8 cellular contexts compared by ENCODE assay signal in the genomic region with DNA sequence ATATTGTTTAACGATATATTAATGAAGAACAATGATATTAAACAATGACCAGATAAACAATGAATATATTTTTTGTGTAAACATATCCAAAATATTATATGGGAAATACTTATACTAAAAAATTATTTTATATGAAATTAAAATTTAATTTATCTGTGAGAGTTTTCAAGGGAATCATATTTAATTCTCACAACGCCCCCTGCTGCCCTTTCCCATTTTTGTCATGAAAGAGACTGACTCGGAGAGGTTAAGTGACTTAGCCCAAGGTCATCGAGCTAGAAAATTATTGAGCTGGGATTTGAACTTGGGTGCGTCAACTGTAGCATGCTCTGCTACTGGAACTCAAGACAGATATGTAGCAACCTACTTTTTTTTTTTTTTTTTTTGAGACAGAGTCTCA. TPM values are rescaled to one million over a fixed set of nuclear protein-coding genes. Genes with fewer than 3 reads are reported as not detected.
DNase-seq lines count a peak whose midpoint lies in the region; ATAC-seq and TF ChIP-seq lines count a peak whose summit lies in the region.

No MANE protein-coding gene starts in this region.

- TF ChIP-seq CTCF in heart left ventricle (IDR thresholded peaks at IDR 0.05): peak; percentile 17 to 50 (median 32)
- TF ChIP-seq CTCF in tibial nerve (IDR thresholded peaks at IDR 0.05): peak in 3 of 5 experiments; percentile 13 to 18 (median 17)

- H3K4me1 ChIP-seq in heart left ventricle (no peaks in the 10 kb centered on the region), tibial nerve (no peaks in the 10 kb centered on the region)

- ATAC-seq in heart left ventricle: no peak
- no peak for ATAC-seq in Right ventricle myocardium inferior

- no peaks in the 10 kb centered on the region for H3K36me3 ChIP-seq in heart left ventricle
- no peaks in the 10 kb centered on the region for H3K36me3 ChIP-seq in tibial nerve

- no peaks in the 10 kb centered on the region for H3K27me3 ChIP-seq in heart left ventricle
- no peaks in the 10 kb centered on the region for H3K27me3 ChIP-seq in tibial nerve

- no peak overlapping the region for H3K4me3 ChIP-seq in heart left ventricle
- no peak overlapping the region for H3K4me3 ChIP-seq in tibial nerve

- H3K9me3 ChIP-seq in heart left ventricle (no peaks in the 10 kb centered on the region), tibial nerve (no peaks in the 10 kb centered on the region)

- no peak for TF ChIP-seq EP300 in tibial nerve (IDR thresholded peaks at IDR 0.05)

- no peak for TF ChIP-seq POLR2A in heart left ventricle (IDR thresholded peaks at IDR 0.05)
- TF ChIP-seq POLR2A in erythroblast (IDR thresholded peaks at IDR 0.05; ENCODE audit: low read length): no peak
- no peak for TF ChIP-seq POLR2A in tibial nerve (IDR thresholded peaks at IDR 0.05)

- H3K27ac ChIP-seq in heart left ventricle: no peak overlapping the region
- no peak overlapping the region for H3K27ac ChIP-seq in tibial nerve

- DNase-seq in heart left ventricle: no peak
- no peak for DNase-seq in Right ventricle myocardium inferior (ENCODE audit: missing footprints)
- peak; percentile 24 for DNase-seq in RPMI8226
- peak; percentile 35 to 54 for DNase-seq in erythroblast (lab: John Stamatoyannopoulos, UW)
- peak in 1 of 2 donors; percentile 66 for DNase-seq in tibial nerve (ENCODE audit: low spot score in 2 of 2)
- DNase-seq in SW480 (ENCODE audit: low spot score): no peak
- no peak for DNase-seq in GM19238 (ENCODE audit: insufficient read length, low spot score)
- DNase-seq in T-helper 9 cell: no peak

- intact Hi-C loops in heart left ventricle (cut with DNase I): no loop called here
- intact Hi-C loops in Right ventricle myocardium inferior (cut with DNase I): no loop called here

- WGBS in heart left ventricle, 4 donors: 35 to 57% (median 39%) methylated on average over 5 of the region's 5 CpGs
- 34 to 40% methylated on average over 5 of the region's 5 CpGs for WGBS in tibial nerve, 2 donors

RNA-seq across cellular contexts. Expression of gene MYCBPAP, which starts 7.2 kb away (rescaled TPM):
- total RNA-seq in heart left ventricle: 1 to 10 TPM in 2 of 9 donors, under 1 TPM in 6, not detected in 1; 0.42 to 2.4 (median 0.83) TPM
- under 1 TPM; 0.29 to 0.46 TPM for polyA plus RNA-seq in heart left ventricle
- 0.81 TPM for total RNA-seq in Right ventricle myocardium inferior
- total RNA-seq in tibial nerve: 1 to 10 TPM; 1.2 to 6.8 (median 4.0) TPM

RNA-seq across cellular contexts. Expression of gene RSAD1, which starts 22.4 kb away (rescaled TPM):
- total RNA-seq in heart left ventricle: 10 to 100 TPM; 30.9 to 50.0 (median 42.8) TPM
- polyA plus RNA-seq in heart left ventricle: 10 to 100 TPM; 36.2 to 43.7 TPM
- 52.7 TPM for total RNA-seq in Right ventricle myocardium inferior
- total RNA-seq in tibial nerve: 10 to 100 TPM; 30.8 to 61.8 (median 32.9) TPM

RNA-seq across cellular contexts. Expression of gene EPN3, which starts 31.5 kb away (rescaled TPM):
- 10 to 100 TPM in 6 of 9 donors, 1 to 10 TPM in 3; 8.9 to 29.5 (median 12.6) TPM for total RNA-seq in heart left ventricle
- 10 to 100 TPM in 1 of 2 donors, 1 to 10 TPM in 1; 9.0 to 22.1 TPM for polyA plus RNA-seq in heart left ventricle
- total RNA-seq in Right ventricle myocardium inferior: 21.5 TPM
- under 1 TPM in 2 of 4 donors, not detected in 2; 0.22 to 0.42 TPM for total RNA-seq in tibial nerve

RNA-seq across cellular contexts. Expression of gene CHAD, which starts 32.4 kb away (rescaled TPM):
- under 1 TPM in 2 of 9 donors, not detected in 7; 0.15 to 0.27 TPM for total RNA-seq in heart left ventricle
- polyA plus RNA-seq in heart left ventricle: under 1 TPM in 1 of 2 donors, not detected in 1; 0.15 TPM
- 0.16 TPM for total RNA-seq in Right ventricle myocardium inferior
- not detected for total RNA-seq in tibial nerve

RNA-seq across cellular contexts. Expression of gene SPATA20, which starts 45.9 kb away (rescaled TPM):
- total RNA-seq in heart left ventricle (10 to 100 TPM; 21.6 to 83.0 (median 67.1) TPM), Right ventricle myocardium inferior (60.4 TPM), tibial nerve (100 to 1,000 TPM in 1 of 4 donors, 10 to 100 TPM in 3; 80.8 to 151 (median 89.6) TPM)
- 10 to 100 TPM; 13.8 to 52.3 TPM for polyA plus RNA-seq in heart left ventricle

Comparison
In these comparisons a context has a peak if more than half of its experiments do, and no peak if none do; other contexts are left out.
1. DNase-seq: peak in RPMI8226 (single experiment) and erythroblast (2 of 2); none in heart left ventricle (0 of 5), Right ventricle myocardium inferior (single experiment), SW480 (single experiment), GM19238 (single experiment) and T-helper 9 cell (single experiment).
2. RNA of gene EPN3, which starts 31.5 kb away (total RNA-seq): 21.5 TPM in Right ventricle myocardium inferior (single experiment) and 8.9 to 29.5 TPM in heart left ventricle; 0.22 to 0.42 TPM in tibial nerve; every median in the first group is over 4 times any median in the second.